Comparison of ENCODE assay signal across 8 cellular contexts in the genomic region with DNA sequence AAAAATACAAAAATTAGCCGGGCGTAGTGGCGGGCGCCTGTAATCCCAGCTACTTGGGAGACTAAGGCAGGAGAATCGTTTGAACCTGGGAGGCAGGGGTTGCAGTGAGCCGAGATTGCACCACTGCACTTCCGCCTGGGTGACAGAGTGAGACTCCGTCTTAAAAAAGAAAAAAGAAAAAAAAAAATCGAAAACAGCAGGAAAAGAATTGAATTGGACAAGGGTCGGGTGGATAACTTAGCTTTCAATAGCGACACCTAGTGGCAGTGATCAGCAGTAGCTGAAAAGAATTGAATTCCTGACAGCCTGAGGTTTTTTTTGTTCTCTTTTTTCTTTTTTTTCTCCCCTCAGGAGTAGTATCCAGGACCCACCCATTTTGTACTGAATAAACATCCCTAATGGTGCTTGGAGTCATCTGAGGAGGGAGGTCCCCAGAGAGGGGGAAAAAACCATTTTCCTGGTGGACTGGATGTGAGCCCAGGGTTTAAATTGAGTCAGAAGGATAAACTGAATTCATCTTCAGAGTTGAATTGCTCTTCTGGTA. TPM values are rescaled to one million over a fixed set of nuclear protein-coding genes. Genes with fewer than 3 reads are reported as not detected.
DNase-seq lines count a peak whose midpoint lies in the region; ATAC-seq and TF ChIP-seq lines count a peak whose summit lies in the region.

No MANE protein-coding gene starts in this region.

- TF ChIP-seq CTCF in gastroesophageal sphincter (IDR thresholded peaks at IDR 0.05) (peak; percentile 84 to 88 (median 86)), omental fat pad (IDR thresholded peaks at IDR 0.05) (peak in 2 of 3 donors; percentile 40 to 75)

- no peak for TF ChIP-seq POLR2A in gastroesophageal sphincter (IDR thresholded peaks at IDR 0.05)

- peaks cover 0 to 11% (median 0%) of the 10 kb centered on the region in 3 donors for H3K4me1 ChIP-seq in gastroesophageal sphincter

- no peaks in the 10 kb centered on the region for H3K9me3 ChIP-seq in gastroesophageal sphincter

- in situ Hi-C loops in KBM-7 (cut with MboI; ENCODE audit: low pct_unique_long_range_greater_than_20kb, low sequenced_read_pairs), result no loop called here

- ATAC-seq in gastroesophageal sphincter (peak; percentile 60), omental fat pad (ENCODE audit: low FRiP score) (peak; percentile 63), HG03135 (IDR thresholded peaks at IDR 0.05; ENCODE audit: unreplicated experiment) (no peak)

- no peak overlapping the region for H3K27ac ChIP-seq in gastroesophageal sphincter

- intact Hi-C loops in posterior vena cava (cut with DNase I), result loop anchor here in 1 of 2 donors (5.0 kb wide), 1 partner anchor 248 kb away; no protein-coding TSS in a partner anchor

- no peaks in the 10 kb centered on the region for H3K27me3 ChIP-seq in gastroesophageal sphincter

- 0 to 27% methylated on average over 5 to 11 of the region's 11 CpGs for WGBS in gastroesophageal sphincter (ENCODE audit: low coverage in 1 of 2), 2 donors

- peak overlapping the region in 1 of 2 donors; percentile 38 for H3K4me3 ChIP-seq in gastroesophageal sphincter

- no peak for TF ChIP-seq EP300 in gastroesophageal sphincter (IDR thresholded peaks at IDR 0.05)

- DNase-seq in EH (ENCODE audit: low read depth) (peak; percentile 79), KBM-7 (peak; percentile 84), OCI-M1 (lab: John Stamatoyannopoulos, UW) (peak; percentile 79), omental fat pad (ENCODE audit: low spot score) (no peak), posterior vena cava (ENCODE audit: low spot score) (no peak)
- peak; percentile 37 to 39 for DNase-seq in activated T-cell treated with anti-CD3 and anti-CD28 coated beads, Interleukin-2, amount 50 U/mL, for 48 hours

- H3K36me3 ChIP-seq in gastroesophageal sphincter, result no peaks in the 10 kb centered on the region

RNA-seq across cellular contexts. Expression of gene CYCS, which starts 55.1 kb away (rescaled TPM):
- total RNA-seq in gastroesophageal sphincter, result 10 to 100 TPM; 44.2 to 61.2 (median 48.5) TPM
- 10 to 100 TPM; 40.8 to 84.4 (median 56.1) TPM for total RNA-seq in omental fat pad
- 10 to 100 TPM; 77.7 to 81.4 TPM for total RNA-seq in posterior vena cava

Comparison
In these comparisons a context has a peak if more than half of its experiments do, and no peak if none do; other contexts are left out.
1. DNase-seq: peak in EH (single experiment), KBM-7 (single experiment), OCI-M1 (single experiment) and activated T-cell treated with anti-CD3 and anti-CD28 coated beads, Interleukin-2, amount 50 U/mL, for 48 hours (2 of 2); none in omental fat pad (single experiment) and posterior vena cava (single experiment).